ENCODE assay signal across 28 cellular contexts in genomic region chr5:168172718-168173045, GRCh38.
A peak's percentile ranks its signal among the peaks of the same experiment; 100 is the strongest.
DNase-seq lines count a peak whose midpoint lies in the region; ATAC-seq and TF ChIP-seq lines count a peak whose summit lies in the region.
"Had no signal": no experiment of that assay in that cellular context is flagged by ENCODE, and none has a peak within 500 bp of the region (broad histone marks: within the 10 kb centered on the region; RNA-seq: fewer than 3 reads in every experiment).

No MANE protein-coding gene starts in this region.

- peaks cover 18% of the 10 kb centered on the region for H3K27me3 Mint-ChIP-seq in brain
- no peaks in the 10 kb centered on the region for H3K27me3 Mint-ChIP-seq in activated naive CD8-positive, alpha-beta T cell treated with anti-CD3 and anti-CD28 coated beads, Interleukin-2, amount 50 U/mL, for 24 hours

- H3K36me3 ChIP-seq in cardiac muscle cell: no peaks in the 10 kb centered on the region
- H3K36me3 ChIP-seq in brain microvascular endothelial cell (replicated peaks): no peaks in the 10 kb centered on the region
- H3K36me3 ChIP-seq: adrenal gland, BE2C, suprapubic skin had no signal

- ATAC-seq in stimulated activated effector memory CD8-positive, alpha-beta T cell treated with anti-CD3 and anti-CD28 coated beads, Interleukin-12 subunit alpha, Interleukin-12 subunit beta, amount 100 ng/mL, for 72 hours: no peak
- no peak for ATAC-seq in activated naive CD8-positive, alpha-beta T cell treated with anti-CD3 and anti-CD28 coated beads, Interleukin-2, amount 50 U/mL, for 24 hours
- no peak for ATAC-seq in HG02970 (IDR thresholded peaks at IDR 0.05; ENCODE audit: low FRiP score, unreplicated experiment)
- ATAC-seq: CD8-positive, alpha-beta T cell; naive thymus-derived CD8-positive, alpha-beta T cell; psoas muscle; stimulated activated naive B cell treated with anti-CD40 and anti-IgM and Interleukin-4, amounts not matched to agents 10 μg/mL and 1 μg/mL and 100 μg/mL, for 72 hours had no signal

- H3K27me3 ChIP-seq in cardiac muscle cell (no peaks in the 10 kb centered on the region), brain microvascular endothelial cell (replicated peaks) (no peaks in the 10 kb centered on the region)
- H3K27me3 ChIP-seq: adrenal gland, BE2C, suprapubic skin had no signal

- no peak overlapping the region for H3K4me3 ChIP-seq in cardiac muscle cell
- H3K4me3 ChIP-seq in brain microvascular endothelial cell (ENCODE audit: low read depth, low read length): no peak overlapping the region
- H3K4me3 ChIP-seq: adrenal gland, PC-9, psoas muscle, suprapubic skin had no signal

- intact Hi-C loops in cardiac septum (cut with DNase I): no loop called here

- peak overlapping the region; percentile 3 to 56 (median 36) for H3K27ac Mint-ChIP-seq in brain
- no peak overlapping the region for H3K27ac Mint-ChIP-seq in stimulated activated effector memory CD8-positive, alpha-beta T cell treated with anti-CD3 and anti-CD28 coated beads, Interleukin-12 subunit alpha, Interleukin-12 subunit beta, amount 100 ng/mL, for 72 hours
- H3K27ac Mint-ChIP-seq in activated naive CD8-positive, alpha-beta T cell treated with anti-CD3 and anti-CD28 coated beads, Interleukin-2, amount 50 U/mL, for 24 hours: no peak overlapping the region
- H3K27ac Mint-ChIP-seq: activated CD4-positive, alpha-beta memory T cell treated with anti-CD3 and anti-CD28 coated beads, Interleukin-2, amount 10 ng/mL, durations not matched to agents 7 days and 5 days; activated naive CD4-positive, alpha-beta T cell treated with anti-CD3 and anti-CD28 coated beads for 36 hours; CD8-positive, alpha-beta T cell; naive thymus-derived CD8-positive, alpha-beta T cell; stimulated activated naive B cell treated with anti-CD40 and anti-IgM and Interleukin-4, amounts not matched to agents 10 μg/mL and 1 μg/mL and 100 μg/mL, for 72 hours had no signal

- no peaks in the 10 kb centered on the region for H3K9me3 Mint-ChIP-seq in brain
- H3K9me3 Mint-ChIP-seq in stimulated activated effector memory CD8-positive, alpha-beta T cell treated with anti-CD3 and anti-CD28 coated beads, Interleukin-12 subunit alpha, Interleukin-12 subunit beta, amount 100 ng/mL, for 72 hours: no peaks in the 10 kb centered on the region
- H3K9me3 Mint-ChIP-seq in activated naive CD8-positive, alpha-beta T cell treated with anti-CD3 and anti-CD28 coated beads, Interleukin-2, amount 50 U/mL, for 24 hours: no peaks in the 10 kb centered on the region
- H3K9me3 Mint-ChIP-seq: activated CD4-positive, alpha-beta memory T cell treated with anti-CD3 and anti-CD28 coated beads, Interleukin-2, amount 10 ng/mL, durations not matched to agents 7 days and 5 days; activated naive CD4-positive, alpha-beta T cell treated with anti-CD3 and anti-CD28 coated beads for 36 hours; CD8-positive, alpha-beta T cell; H9; naive thymus-derived CD8-positive, alpha-beta T cell; stimulated activated naive B cell treated with anti-CD40 and anti-IgM and Interleukin-4, amounts not matched to agents 10 μg/mL and 1 μg/mL and 100 μg/mL, for 72 hours had no signal

- H3K4me1 Mint-ChIP-seq in brain: peaks cover 64% of the 10 kb centered on the region
- H3K4me1 Mint-ChIP-seq in stimulated activated effector memory CD8-positive, alpha-beta T cell treated with anti-CD3 and anti-CD28 coated beads, Interleukin-12 subunit alpha, Interleukin-12 subunit beta, amount 100 ng/mL, for 72 hours: no peaks in the 10 kb centered on the region
- H3K4me1 Mint-ChIP-seq in activated naive CD8-positive, alpha-beta T cell treated with anti-CD3 and anti-CD28 coated beads, Interleukin-2, amount 50 U/mL, for 24 hours: no peaks in the 10 kb centered on the region
- H3K4me1 Mint-ChIP-seq: activated CD4-positive, alpha-beta memory T cell treated with anti-CD3 and anti-CD28 coated beads, Interleukin-2, amount 10 ng/mL, durations not matched to agents 7 days and 5 days; naive thymus-derived CD8-positive, alpha-beta T cell; stimulated activated naive B cell treated with anti-CD40 and anti-IgM and Interleukin-4, amounts not matched to agents 10 μg/mL and 1 μg/mL and 100 μg/mL, for 72 hours had no signal

- H3K36me3 Mint-ChIP-seq in brain: no peaks in the 10 kb centered on the region
- no peaks in the 10 kb centered on the region for H3K36me3 Mint-ChIP-seq in stimulated activated effector memory CD8-positive, alpha-beta T cell treated with anti-CD3 and anti-CD28 coated beads, Interleukin-12 subunit alpha, Interleukin-12 subunit beta, amount 100 ng/mL, for 72 hours
- no peaks in the 10 kb centered on the region for H3K36me3 Mint-ChIP-seq in activated naive CD8-positive, alpha-beta T cell treated with anti-CD3 and anti-CD28 coated beads, Interleukin-2, amount 50 U/mL, for 24 hours (ENCODE audit: low read depth)
- H3K36me3 Mint-ChIP-seq: CD8-positive, alpha-beta T cell; naive thymus-derived CD8-positive, alpha-beta T cell; stimulated activated naive B cell treated with anti-CD40 and anti-IgM and Interleukin-4, amounts not matched to agents 10 μg/mL and 1 μg/mL and 100 μg/mL, for 72 hours had no signal

- H3K27ac ChIP-seq in cardiac muscle cell (peak overlapping the region; percentile 12), brain microvascular endothelial cell (no peak overlapping the region)
- H3K27ac ChIP-seq: adrenal gland, PC-9, psoas muscle, suprapubic skin had no signal

- no peaks in the 10 kb centered on the region for H3K9me3 ChIP-seq in cardiac muscle cell (ENCODE audit: low read depth)
- H3K9me3 ChIP-seq: adrenal gland, BE2C, psoas muscle, suprapubic skin had no signal

- TF ChIP-seq CTCF in cardiac muscle cell (IDR thresholded peaks at IDR 0.05; ENCODE audit: low read depth, low read length): no peak
- no peak for TF ChIP-seq CTCF in brain (conservative IDR thresholded peaks at IDR 0.05)
- no peak for TF ChIP-seq CTCF in brain microvascular endothelial cell (IDR thresholded peaks at IDR 0.05; ENCODE audit: low read depth, low read length, missing control alignments)

- in situ Hi-C loops in brain microvascular endothelial cell (cut with HindIII; ENCODE audit: low pct_ligation_motif_present, low sequenced_read_pairs): no loop called here

- no peak overlapping the region for H3K4me3 Mint-ChIP-seq in brain
- H3K4me3 Mint-ChIP-seq in stimulated activated effector memory CD8-positive, alpha-beta T cell treated with anti-CD3 and anti-CD28 coated beads, Interleukin-12 subunit alpha, Interleukin-12 subunit beta, amount 100 ng/mL, for 72 hours: no peak overlapping the region
- H3K4me3 Mint-ChIP-seq in activated naive CD8-positive, alpha-beta T cell treated with anti-CD3 and anti-CD28 coated beads, Interleukin-2, amount 50 U/mL, for 24 hours: no peak overlapping the region
- H3K4me3 Mint-ChIP-seq: activated CD4-positive, alpha-beta memory T cell treated with anti-CD3 and anti-CD28 coated beads, Interleukin-2, amount 10 ng/mL, durations not matched to agents 7 days and 5 days; activated naive CD4-positive, alpha-beta T cell treated with anti-CD3 and anti-CD28 coated beads for 36 hours; CD8-positive, alpha-beta T cell; H9; naive thymus-derived CD8-positive, alpha-beta T cell; stimulated activated naive B cell treated with anti-CD40 and anti-IgM and Interleukin-4, amounts not matched to agents 10 μg/mL and 1 μg/mL and 100 μg/mL, for 72 hours had no signal

- H3K4me1 ChIP-seq in cardiac muscle cell (ENCODE audit: low read depth): peaks cover 10% of the 10 kb centered on the region
- H3K4me1 ChIP-seq: adrenal gland, BE2C, psoas muscle, suprapubic skin had no signal

- DNase-seq in cardiac muscle cell (ENCODE audit: low read depth in 1 of 2, low spot score in 1 of 2) (no peak), cardiac septum (ENCODE audit: low spot score) (no peak), myocyte (ENCODE audit: low read depth) (peak; percentile 4), brain microvascular endothelial cell (no peak)
- no peak for DNase-seq in stimulated activated effector memory CD8-positive, alpha-beta T cell treated with anti-CD3 and anti-CD28 coated beads, Interleukin-12 subunit alpha, Interleukin-12 subunit beta, amount 100 ng/mL, for 72 hours (ENCODE audit: low spot score in 2 of 2)
- no peak for DNase-seq in activated naive CD8-positive, alpha-beta T cell treated with anti-CD3 and anti-CD28 coated beads, Interleukin-2, amount 50 U/mL, for 24 hours
- DNase-seq: activated CD4-positive, alpha-beta memory T cell treated with anti-CD3 and anti-CD28 coated beads, Interleukin-2, amount 10 ng/mL, durations not matched to agents 7 days and 5 days; activated CD8-positive, alpha-beta memory T cell treated with anti-CD3 and anti-CD28 coated beads, Interleukin-2, amount 50 U/mL, for 48 hours; activated naive CD4-positive, alpha-beta T cell treated with anti-CD3 and anti-CD28 coated beads for 36 hours; adrenal gland; BE2C; CD8-positive, alpha-beta T cell; effector CD4-positive, alpha-beta T cell; EL; H9; midbrain; naive thymus-derived CD8-positive, alpha-beta T cell; NCI-H1417; NCI-H2029; NCI-H510A treated with DMSO at 0.1 percent for 48 hours; PC-9; psoas muscle; SIG-M5; stimulated activated naive B cell treated with anti-CD40 and anti-IgM and Interleukin-4, amounts not matched to agents 10 μg/mL and 1 μg/mL and 100 μg/mL, for 72 hours; SW 1271 had no signal

Comparison
In these comparisons a context has a peak if more than half of its experiments do, and no peak if none do; other contexts are left out.
1. H3K27ac Mint-ChIP-seq: peak in brain (5 of 5); none in stimulated activated effector memory CD8-positive, alpha-beta T cell treated with anti-CD3 and anti-CD28 coated beads, Interleukin-12 subunit alpha, Interleukin-12 subunit beta, amount 100 ng/mL, for 72 hours (single experiment) and activated naive CD8-positive, alpha-beta T cell treated with anti-CD3 and anti-CD28 coated beads, Interleukin-2, amount 50 U/mL, for 24 hours (single experiment).